ENCODE assay signal across 15 cellular contexts in genomic region chr17:47318197-47318918, GRCh38.
"Had no signal": no experiment of that assay in that cellular context is flagged by ENCODE, and none has a peak within 500 bp of the region (broad histone marks: within the 10 kb centered on the region; RNA-seq: fewer than 3 reads in every experiment).

No MANE protein-coding gene starts in this region.

- DNase-seq: activated B cell treated with CpG ODN at 0.5 μM for 24 hours; activated CD4-positive, alpha-beta T cell treated with anti-CD3 and anti-CD28 coated beads, Interleukin-2, amount 10 ng/mL, durations not matched to agents 24 days and 14 days; activated CD8-positive, alpha-beta memory T cell treated with anti-CD3 and anti-CD28 coated beads, Interleukin-2, amount 50 U/mL, for 4 hours; activated CD8-positive, alpha-beta T cell treated with anti-CD3 and anti-CD28 coated beads, Interleukin-2, amount 10 ng/mL, durations not matched to agents 7 days and 5 days; activated gamma-delta T cell; activated T-cell treated with anti-CD3 and anti-CD28 coated beads, Interleukin-2, amount 50 U/mL, for 72 hours; erythroblast; gastrocnemius medialis; heart left ventricle; immature natural killer cell; stimulated activated CD4-positive, alpha-beta T cell treated with anti-CD3 and anti-CD28 coated beads, Interleukin-4, amount 100 ng/mL, for 1 hour; stimulated activated naive B cell treated with anti-CD40 and anti-IgM and Interleukin-4, amounts not matched to agents 10 μg/mL and 1 μg/mL and 100 μg/mL, for 72 hours; transverse colon had no signal

- H3K9me3 ChIP-seq: gastrocnemius medialis, transverse colon had no signal

- H3K36me3 ChIP-seq: gastrocnemius medialis, heart left ventricle, transverse colon had no signal

- ATAC-seq: activated CD8-positive, alpha-beta T cell treated with anti-CD3 and anti-CD28 coated beads, Interleukin-2, amount 10 ng/mL, durations not matched to agents 7 days and 5 days; activated naive CD4-positive, alpha-beta T cell treated with anti-CD3 and anti-CD28 coated beads, Interleukin-2, amount 50 U/mL, for 72 hours; activated T-cell treated with anti-CD3 and anti-CD28 coated beads, Interleukin-2, amount 50 U/mL, for 72 hours; gastrocnemius medialis; heart left ventricle; natural killer cell treated with Interleukin-12 subunit alpha and Interleukin-12 subunit beta and Interleukin-15 and Interleukin-18, amount 100 ng/mL, for 72 hours; stimulated activated naive B cell treated with anti-CD40 and anti-IgM and Interleukin-4, amounts not matched to agents 10 μg/mL and 1 μg/mL and 100 μg/mL, for 72 hours had no signal

- H3K4me1 ChIP-seq: gastrocnemius medialis had no signal

- H3K27ac ChIP-seq: gastrocnemius medialis, heart left ventricle had no signal

- H3K27me3 ChIP-seq: heart left ventricle, transverse colon had no signal

- H3K4me3 ChIP-seq: gastrocnemius medialis, heart left ventricle, transverse colon had no signal
